ENCODE assay signal across 24 cellular contexts in genomic region chr15:78445875-78446274, GRCh38. TPM values are rescaled to one million over a fixed set of nuclear protein-coding genes. Genes with fewer than 3 reads are reported as not detected.
A peak's percentile ranks its signal among the peaks of the same experiment; 100 is the strongest.
DNase-seq lines count a peak whose midpoint lies in the region; ATAC-seq, FAIRE-seq and TF ChIP-seq lines count a peak whose summit lies in the region.
"Had no signal": no experiment of that assay in that cellular context is flagged by ENCODE, and none has a peak within 500 bp of the region (broad histone marks: within the 10 kb centered on the region; RNA-seq: fewer than 3 reads in every experiment).

No MANE protein-coding gene starts in this region.

- H3K4me1 ChIP-seq in endothelial cell of umbilical vein (ENCODE audit: control insufficient read depth, extremely low read depth, insufficient read depth, low read length) = no peaks in the 10 kb centered on the region
- H3K4me1 ChIP-seq in mesenchymal stem cell (ENCODE audit: control insufficient read depth, insufficient read depth, low read depth, low read length) = peaks cover 4% of the 10 kb centered on the region

- no peaks in the 10 kb centered on the region for H3K9me3 Mint-ChIP-seq in activated CD4-positive, alpha-beta T cell treated with anti-CD3 and anti-CD28 coated beads, Interleukin-2, amount 10 ng/mL, durations not matched to agents 24 days and 14 days
- no peaks in the 10 kb centered on the region for H3K9me3 Mint-ChIP-seq in activated T-helper 1 cell treated with anti-CD3 and anti-CD28 coated beads, Interleukin-12 subunit alpha, Interleukin-12 subunit beta, Interleukin-2, Interleukin-4 antibody, amounts not matched to agents 30 ng/mL and 10 ng/mL and 1 ng/mL, durations not matched to agents 14 hours and 24 hours and 36 hours
- no peaks in the 10 kb centered on the region for H3K9me3 Mint-ChIP-seq in stimulated activated memory B cell treated with anti-CD40 and anti-IgM and Interleukin-4, amounts not matched to agents 10 μg/mL and 1 μg/mL and 100 μg/mL, for 72 hours
- H3K9me3 Mint-ChIP-seq: activated B cell treated with CpG ODN at 0.5 μM for 24 hours; activated CD4-positive, alpha-beta memory T cell treated with anti-CD3 and anti-CD28 coated beads for 36 hours; mesothelial cell of epicardium had no signal

- H3K4me2 ChIP-seq in endothelial cell of umbilical vein (ENCODE audit: insufficient read depth, low read length) (no peak overlapping the region), mesenchymal stem cell (ENCODE audit: low read length, poor library complexity, severe bottlenecking) (no peak overlapping the region)

- H3K23ac ChIP-seq in mesenchymal stem cell (ENCODE audit: low read length in 2 of 2) = no peak overlapping the region

- H3K14ac ChIP-seq in mesenchymal stem cell (ENCODE audit: low read length in 2 of 2) = no peak overlapping the region

- H3K79me2 ChIP-seq in endothelial cell of umbilical vein (ENCODE audit: control insufficient read depth, insufficient read depth, low read length) = peaks cover 87% of the 10 kb centered on the region

- peaks cover 4% of the 10 kb centered on the region for H3K79me1 ChIP-seq in mesenchymal stem cell (replicated peaks; ENCODE audit: low read length, poor library complexity, severe bottlenecking)

- H2AK5ac ChIP-seq in mesenchymal stem cell (ENCODE audit: low read length, severe bottlenecking) = no peak overlapping the region

- no peak for TF ChIP-seq CTCF in endothelial cell of umbilical vein (IDR thresholded peaks at IDR 0.05; ENCODE audit: extremely low read depth in 1 of 2, insufficient read depth in 1 of 2, low read depth in 1 of 2, low read length in 2 of 2)

- POLR2A ChIA-PET in endothelial cell of umbilical vein (lab: Charles Lee) = no interaction called here

- no peak for DNase-seq in activated CD4-positive, alpha-beta T cell treated with anti-CD3 and anti-CD28 coated beads, Interleukin-2, amount 10 ng/mL, durations not matched to agents 24 days and 14 days
- no peak for DNase-seq in activated CD4-positive, alpha-beta T cell treated with anti-CD3 and anti-CD28 coated beads for 1 hour
- DNase-seq in activated T-helper 1 cell treated with anti-CD3 and anti-CD28 coated beads, Interleukin-12 subunit alpha, Interleukin-12 subunit beta, Interleukin-2, Interleukin-4 antibody, amounts not matched to agents 30 ng/mL and 10 ng/mL and 1 ng/mL, durations not matched to agents 14 hours and 24 hours and 36 hours (ENCODE audit: low spot score) = no peak
- DNase-seq in endothelial cell of umbilical vein (ENCODE audit: low read depth, low spot score) (no peak), mesenchymal stem cell (no peak)
- DNase-seq: activated B cell treated with CpG ODN at 0.5 μM for 24 hours; activated CD4-positive, alpha-beta memory T cell treated with anti-CD3 and anti-CD28 coated beads for 36 hours; activated effector memory CD4-positive, alpha-beta T cell treated with anti-CD3 and anti-CD28 coated beads, Interleukin-2, amount 50 U/mL, for 16 hours; body of pancreas; dorsolateral prefrontal cortex; foreskin melanocyte; IMR-90; kidney glomerular epithelial cell; SIG-M5; stimulated activated CD8-positive, alpha-beta memory T cell treated with anti-CD3 and anti-CD28 coated beads, Interleukin-4, amount 100 ng/mL, for 48 hours; T1000; transverse colon had no signal

- no peaks in the 10 kb centered on the region for H3K27me3 Mint-ChIP-seq in activated CD4-positive, alpha-beta T cell treated with anti-CD3 and anti-CD28 coated beads, Interleukin-2, amount 10 ng/mL, durations not matched to agents 24 days and 14 days
- H3K27me3 Mint-ChIP-seq in activated T-helper 1 cell treated with anti-CD3 and anti-CD28 coated beads, Interleukin-12 subunit alpha, Interleukin-12 subunit beta, Interleukin-2, Interleukin-4 antibody, amounts not matched to agents 30 ng/mL and 10 ng/mL and 1 ng/mL, durations not matched to agents 14 hours and 24 hours and 36 hours (ENCODE audit: insufficient read depth) = no peaks in the 10 kb centered on the region
- H3K27me3 Mint-ChIP-seq in stimulated activated memory B cell treated with anti-CD40 and anti-IgM and Interleukin-4, amounts not matched to agents 10 μg/mL and 1 μg/mL and 100 μg/mL, for 72 hours = no peaks in the 10 kb centered on the region
- H3K27me3 Mint-ChIP-seq: activated B cell treated with CpG ODN at 0.5 μM for 24 hours; activated CD4-positive, alpha-beta memory T cell treated with anti-CD3 and anti-CD28 coated beads for 36 hours had no signal

- no peak overlapping the region for H3K4me3 Mint-ChIP-seq in activated CD4-positive, alpha-beta T cell treated with anti-CD3 and anti-CD28 coated beads, Interleukin-2, amount 10 ng/mL, durations not matched to agents 24 days and 14 days
- H3K4me3 Mint-ChIP-seq in activated T-helper 1 cell treated with anti-CD3 and anti-CD28 coated beads, Interleukin-12 subunit alpha, Interleukin-12 subunit beta, Interleukin-2, Interleukin-4 antibody, amounts not matched to agents 30 ng/mL and 10 ng/mL and 1 ng/mL, durations not matched to agents 14 hours and 24 hours and 36 hours = no peak overlapping the region
- no peak overlapping the region for H3K4me3 Mint-ChIP-seq in stimulated activated memory B cell treated with anti-CD40 and anti-IgM and Interleukin-4, amounts not matched to agents 10 μg/mL and 1 μg/mL and 100 μg/mL, for 72 hours
- H3K4me3 Mint-ChIP-seq: activated B cell treated with CpG ODN at 0.5 μM for 24 hours; activated CD4-positive, alpha-beta memory T cell treated with anti-CD3 and anti-CD28 coated beads for 36 hours; mesothelial cell of epicardium had no signal

- no peak overlapping the region for H2BK12ac ChIP-seq in mesenchymal stem cell (ENCODE audit: low read length in 2 of 2)

- no peak overlapping the region for H2BK5ac ChIP-seq in mesenchymal stem cell (ENCODE audit: low read depth, low read length, poor library complexity, severe bottlenecking)

- H3K36me3 Mint-ChIP-seq in activated CD4-positive, alpha-beta T cell treated with anti-CD3 and anti-CD28 coated beads, Interleukin-2, amount 10 ng/mL, durations not matched to agents 24 days and 14 days (ENCODE audit: low read depth) = peaks cover 59% of the 10 kb centered on the region
- H3K36me3 Mint-ChIP-seq in activated T-helper 1 cell treated with anti-CD3 and anti-CD28 coated beads, Interleukin-12 subunit alpha, Interleukin-12 subunit beta, Interleukin-2, Interleukin-4 antibody, amounts not matched to agents 30 ng/mL and 10 ng/mL and 1 ng/mL, durations not matched to agents 14 hours and 24 hours and 36 hours (ENCODE audit: low read depth) = peaks cover 38% of the 10 kb centered on the region
- peaks cover 54% of the 10 kb centered on the region for H3K36me3 Mint-ChIP-seq in stimulated activated memory B cell treated with anti-CD40 and anti-IgM and Interleukin-4, amounts not matched to agents 10 μg/mL and 1 μg/mL and 100 μg/mL, for 72 hours

- FAIRE-seq in endothelial cell of umbilical vein (lab: Jason Lieb, UNC) = peak; percentile 56

- no peak overlapping the region for H2BK15ac ChIP-seq in mesenchymal stem cell (ENCODE audit: low read depth, poor library complexity, severe bottlenecking)

- BruUV-seq in endothelial cell of umbilical vein (replicated peaks; lab: Mats Ljungman, UMichigan) = no TSS peak

- WGBS in mesenchymal stem cell = 100% methylated on average over 2 of the region's 2 CpGs

- H3K4me3 ChIP-seq in endothelial cell of umbilical vein (replicated peaks in 1 of 3; ENCODE audit: insufficient read depth in 1 of 3, low read depth in 1 of 3, low read length in 3 of 3) (no peak overlapping the region), mesenchymal stem cell (ENCODE audit: insufficient read depth in 1 of 2, low read depth in 1 of 2, low read length in 2 of 2) (no peak overlapping the region)
- H3K4me3 ChIP-seq: body of pancreas, dorsolateral prefrontal cortex, prostate gland, transverse colon had no signal

- no peak overlapping the region for H2BK120ac ChIP-seq in mesenchymal stem cell (ENCODE audit: low read depth, low read length)

- no peak for TF ChIP-seq POLR2A in endothelial cell of umbilical vein (IDR thresholded peaks at IDR 0.05; ENCODE audit: low read depth, low read length)

- peak overlapping the region; percentile 34 for H3K27ac Mint-ChIP-seq in activated CD4-positive, alpha-beta T cell treated with anti-CD3 and anti-CD28 coated beads, Interleukin-2, amount 10 ng/mL, durations not matched to agents 24 days and 14 days
- peak overlapping the region; percentile 38 for H3K27ac Mint-ChIP-seq in activated T-helper 1 cell treated with anti-CD3 and anti-CD28 coated beads, Interleukin-12 subunit alpha, Interleukin-12 subunit beta, Interleukin-2, Interleukin-4 antibody, amounts not matched to agents 30 ng/mL and 10 ng/mL and 1 ng/mL, durations not matched to agents 14 hours and 24 hours and 36 hours
- peak overlapping the region; percentile 40 for H3K27ac Mint-ChIP-seq in stimulated activated memory B cell treated with anti-CD40 and anti-IgM and Interleukin-4, amounts not matched to agents 10 μg/mL and 1 μg/mL and 100 μg/mL, for 72 hours
- H3K27ac Mint-ChIP-seq: activated B cell treated with CpG ODN at 0.5 μM for 24 hours had no signal

- CTCF ChIA-PET in endothelial cell of umbilical vein (lab: Charles Lee) = no interaction called here

- H4K20me1 ChIP-seq in endothelial cell of umbilical vein (replicated peaks; ENCODE audit: control insufficient read depth, extremely low read depth, insufficient read depth, low read length) = peaks cover 9% of the 10 kb centered on the region

- H3K4ac ChIP-seq in mesenchymal stem cell (ENCODE audit: low read depth in 1 of 2, low read length in 2 of 2) = no peak overlapping the region

- no peaks in the 10 kb centered on the region for H3K9me1 ChIP-seq in endothelial cell of umbilical vein (replicated peaks; ENCODE audit: control insufficient read depth, extremely low read depth, insufficient read depth, low read length)

- H3K4me1 Mint-ChIP-seq in activated CD4-positive, alpha-beta T cell treated with anti-CD3 and anti-CD28 coated beads, Interleukin-2, amount 10 ng/mL, durations not matched to agents 24 days and 14 days = peaks cover 51% of the 10 kb centered on the region
- H3K4me1 Mint-ChIP-seq in activated T-helper 1 cell treated with anti-CD3 and anti-CD28 coated beads, Interleukin-12 subunit alpha, Interleukin-12 subunit beta, Interleukin-2, Interleukin-4 antibody, amounts not matched to agents 30 ng/mL and 10 ng/mL and 1 ng/mL, durations not matched to agents 14 hours and 24 hours and 36 hours (ENCODE audit: low read depth) = peaks cover 43% of the 10 kb centered on the region
- peaks cover 59% of the 10 kb centered on the region for H3K4me1 Mint-ChIP-seq in stimulated activated memory B cell treated with anti-CD40 and anti-IgM and Interleukin-4, amounts not matched to agents 10 μg/mL and 1 μg/mL and 100 μg/mL, for 72 hours

- dilution Hi-C loops in endothelial cell of umbilical vein (cut with MboI; ENCODE audit: extremely low pct_ligation_motif_present, low sequenced_read_pairs) = no loop called here

- H3K27me3 ChIP-seq in endothelial cell of umbilical vein (ENCODE audit: control insufficient read depth in 2 of 2, insufficient read depth in 2 of 2, low read length in 2 of 2) = no peaks in the 10 kb centered on the region
- no peaks in the 10 kb centered on the region for H3K27me3 ChIP-seq in mesenchymal stem cell (ENCODE audit: control insufficient read depth in 1 of 2, insufficient read depth in 1 of 2, low read length in 2 of 2)
- H3K27me3 ChIP-seq: body of pancreas, dorsolateral prefrontal cortex, transverse colon had no signal

- H3K9ac ChIP-seq in endothelial cell of umbilical vein (replicated peaks; ENCODE audit: extremely low read depth, insufficient read depth, low read length) = no peak overlapping the region
- H3K9ac ChIP-seq in mesenchymal stem cell (ENCODE audit: low read length) = no peak overlapping the region

- H3K18ac ChIP-seq in mesenchymal stem cell (ENCODE audit: low read depth in 1 of 2, low read length in 2 of 2) = no peak overlapping the region

- H4K8ac ChIP-seq in mesenchymal stem cell (ENCODE audit: low read length) = no peak overlapping the region

- intact Hi-C loops in activated CD4-positive, alpha-beta T cell treated with anti-CD3 and anti-CD28 coated beads, Interleukin-2, amount 10 ng/mL, durations not matched to agents 24 days and 14 days (cut with micrococcal nuclease) = no loop called here
- intact Hi-C loops in activated T-helper 1 cell treated with anti-CD3 and anti-CD28 coated beads, Interleukin-12 subunit alpha, Interleukin-12 subunit beta, Interleukin-2, Interleukin-4 antibody, amounts not matched to agents 30 ng/mL and 10 ng/mL and 1 ng/mL, durations not matched to agents 14 hours and 24 hours and 36 hours (cut with micrococcal nuclease) = no loop called here
- intact Hi-C loops in endothelial cell of umbilical vein (cut with micrococcal nuclease) = no loop called here

- no peak overlapping the region for H4K91ac ChIP-seq in mesenchymal stem cell (ENCODE audit: low read length)

- H3K36me3 ChIP-seq in endothelial cell of umbilical vein (ENCODE audit: control insufficient read depth in 2 of 2, extremely low read depth in 1 of 2, insufficient read depth in 2 of 2, low read length in 2 of 2) (peaks cover 3 to 14% of the 10 kb centered on the region in 2 experiments), mesenchymal stem cell (ENCODE audit: control insufficient read depth in 1 of 2, insufficient read depth in 2 of 2, low read depth in 1 of 2, low read length in 2 of 2) (peaks cover 31 to 71% of the 10 kb centered on the region in 2 experiments)
- H3K36me3 ChIP-seq: prostate gland had no signal

- no peaks in the 10 kb centered on the region for H3K9me3 ChIP-seq in endothelial cell of umbilical vein (replicated peaks; ENCODE audit: control insufficient read depth, insufficient read depth, low read length)
- no peaks in the 10 kb centered on the region for H3K9me3 ChIP-seq in mesenchymal stem cell (ENCODE audit: control insufficient read depth, low read length)
- H3K9me3 ChIP-seq: body of pancreas, prostate gland, transverse colon had no signal

- H2AFZ ChIP-seq in endothelial cell of umbilical vein (ENCODE audit: low read depth, low read length) (no peak overlapping the region), mesenchymal stem cell (ENCODE audit: low read depth, low read length) (no peak overlapping the region)

- H3K27ac ChIP-seq in endothelial cell of umbilical vein (ENCODE audit: insufficient read depth, low read depth, low read length) (no peak overlapping the region), mesenchymal stem cell (ENCODE audit: low read length, poor library complexity, severe bottlenecking) (no peak overlapping the region)
- H3K27ac ChIP-seq: body of pancreas, C4-2B, prostate gland, transverse colon had no signal

- no peak for ATAC-seq in stimulated activated memory B cell treated with anti-CD40 and anti-IgM and Interleukin-4, amounts not matched to agents 10 μg/mL and 1 μg/mL and 100 μg/mL, for 72 hours
- no peak for ATAC-seq in HG03025 (IDR thresholded peaks at IDR 0.05; ENCODE audit: low FRiP score, unreplicated experiment)
- ATAC-seq in HG03460 (IDR thresholded peaks at IDR 0.05; ENCODE audit: unreplicated experiment) = no peak
- ATAC-seq: body of pancreas, sciatic nerve had no signal

RNA-seq across cellular contexts. Expression of gene IREB2, which starts 7.9 kb away (rescaled TPM):
- 89.1 and 89.4 TPM in 2 replicates for total RNA-seq in activated CD4-positive, alpha-beta T cell treated with anti-CD3 and anti-CD28 coated beads, Interleukin-2, amount 10 ng/mL, durations not matched to agents 24 days and 14 days
- 98.0 and 103 TPM in 2 replicates for total RNA-seq in activated T-helper 1 cell treated with anti-CD3 and anti-CD28 coated beads, Interleukin-12 subunit alpha, Interleukin-12 subunit beta, Interleukin-2, Interleukin-4 antibody, amounts not matched to agents 30 ng/mL and 10 ng/mL and 1 ng/mL, durations not matched to agents 14 hours and 24 hours and 36 hours
- total RNA-seq in endothelial cell of umbilical vein = 51.4 and 54.3 TPM in 2 replicates
- polyA plus RNA-seq in endothelial cell of umbilical vein = 10.3 and 12.7 TPM in 2 replicates
- polyA plus RNA-seq in endothelial cell of umbilical vein (2011; cell fraction: cytosol; rRNA removed) = 10.8 and 12.6 TPM in 2 replicates
- polyA plus RNA-seq in endothelial cell of umbilical vein (2011; cell fraction: nucleus; rRNA removed) = 36.5 and 45.7 TPM in 2 replicates
- 23.1 and 37.6 TPM in 2 replicates for polyA plus RNA-seq in endothelial cell of umbilical vein (2012)
- 29.6 and 30.2 TPM in 2 replicates for polyA minus RNA-seq in endothelial cell of umbilical vein
- polyA minus RNA-seq in endothelial cell of umbilical vein (2011; cell fraction: cytosol; rRNA and poly(A)+ RNA removed) = 28.1 TPM
- polyA minus RNA-seq in endothelial cell of umbilical vein (2011; cell fraction: nucleus; rRNA and poly(A)+ RNA removed) = 52.1 and 55.8 TPM in 2 replicates
- 22.3 TPM for polyA plus RNA-seq in mesenchymal stem cell (2013, experiment 1 of 2)
- 21.7 TPM for polyA plus RNA-seq in mesenchymal stem cell (2013, experiment 2 of 2)
